In genomic region chr4:144645102-144645469, GRCh38 we compare ENCODE assay signal across 8 cellular contexts. TPM values are rescaled to one million over a fixed set of nuclear protein-coding genes. Genes with fewer than 3 reads are reported as not detected.
A peak's percentile ranks its signal among the peaks of the same experiment; 100 is the strongest.
DNase-seq lines count a peak whose midpoint lies in the region; ATAC-seq, FAIRE-seq and TF ChIP-seq lines count a peak whose summit lies in the region.

No MANE protein-coding gene starts in this region.

- POLR2A ChIA-PET in HepG2 (lab: Yijun Ruan, JAX) (no interaction called here), H1 (lab: Charles Lee; ENCODE audit: partially characterized antibody) (interaction anchor here (0.6 to 1.1 kb wide), 2 partner anchors 8 to 1834 kb away, joined by 3 read pairs; no protein-coding TSS in a partner anchor)

- no peak overlapping the region for H2BK120ac ChIP-seq in H1 (replicated peaks; ENCODE audit: low read depth, low read length)

- CTCF ChIA-PET in HepG2 (lab: Yijun Ruan, JAX; ENCODE audit: low intra/inter-chr PET ratio, low total read pairs) (no interaction called here), H1 (lab: Charles Lee; ENCODE audit: partially characterized antibody) (interaction anchor here (0.8 to 1.4 kb wide), 2 partner anchors 32 to 33 kb away, joined by 3 to 4 read pairs; no protein-coding TSS in a partner anchor)

- no peaks in the 10 kb centered on the region for H3K79me2 ChIP-seq in HepG2 (ENCODE audit: insufficient read depth, low read length)
- H3K79me2 ChIP-seq in H1 (ENCODE audit: control insufficient read depth in 1 of 2, insufficient read depth in 2 of 2, low read length in 2 of 2), result no peaks in the 10 kb centered on the region

- peak overlapping the region; percentile 27 to 54 for H3K27ac ChIP-seq in liver (ENCODE audit: low read depth in 1 of 2, low read length in 2 of 2)
- H3K27ac ChIP-seq in HepG2 (ENCODE audit: extremely low read length, insufficient read depth, low read length), result no peak overlapping the region
- no peak overlapping the region for H3K27ac ChIP-seq in H1 (ENCODE audit: low read depth, low read length)
- H3K27ac ChIP-seq in aorta (ENCODE audit: low read depth in 1 of 2, low read length in 2 of 2), result no peak overlapping the region

- H4K5ac ChIP-seq in H1 (ENCODE audit: insufficient read length, low read depth, low read length), result no peak overlapping the region

- no TSS peak for BruUV-seq in HepG2 (replicated peaks; lab: Mats Ljungman, UMichigan)

- H3K27ac Mint-ChIP-seq in nephron, result no peak overlapping the region

- H3K27me3 Mint-ChIP-seq in nephron (ENCODE audit: low read depth), result peaks cover 48% of the 10 kb centered on the region

- H3K4ac ChIP-seq in H1 (replicated peaks; ENCODE audit: insufficient read length, low read depth, low read length), result no peak overlapping the region

- peaks cover 0 to 16% (median 4%) of the 10 kb centered on the region in 4 donors for H3K27me3 ChIP-seq in liver (ENCODE audit: control insufficient read depth in 4 of 4, insufficient read depth in 4 of 4, low read length in 3 of 4)
- H3K27me3 ChIP-seq in HepG2 (ENCODE audit: control insufficient read depth in 1 of 2, insufficient read depth in 2 of 2, low read length in 2 of 2), result peaks cover 3 to 31% of the 10 kb centered on the region in 2 experiments
- peaks cover 25 to 52% (median 49%) of the 10 kb centered on the region in 4 experiments for H3K27me3 ChIP-seq in H1 (replicated peaks in 1 of 4; ENCODE audit: control insufficient read depth in 3 of 4, extremely low read depth in 1 of 4, insufficient read depth in 3 of 4, low read length in 3 of 4)
- H3K27me3 ChIP-seq in aorta (ENCODE audit: control insufficient read depth in 1 of 2, insufficient read depth in 2 of 2, low read length in 1 of 2), result peaks cover 0 to 1% of the 10 kb centered on the region in 2 donors

- no peak overlapping the region for H2BK15ac ChIP-seq in H1 (ENCODE audit: low read length)

- ATAC-seq in HepG2 (no peak), aorta (ENCODE audit: low FRiP score) (peak; percentile 17)

- no peak overlapping the region for H3K9ac ChIP-seq in liver (ENCODE audit: low read depth in 1 of 2, low read length in 2 of 2)
- H3K9ac ChIP-seq in HepG2 (ENCODE audit: insufficient read depth, low read depth, low read length), result no peak overlapping the region
- H3K9ac ChIP-seq in H1 (replicated peaks in 1 of 4; ENCODE audit: extremely low read depth in 1 of 4, low read depth in 3 of 4, low read length in 3 of 4), result no peak overlapping the region

- H4K91ac ChIP-seq in H1 (replicated peaks; ENCODE audit: insufficient read length, low read length), result no peak overlapping the region

- H2AK5ac ChIP-seq in H1 (ENCODE audit: low read depth, low read length), result no peak overlapping the region

- peak overlapping the region in 1 of 3 donors; percentile 52 for H3K4me3 ChIP-seq in liver (ENCODE audit: low read depth in 1 of 3, low read length in 3 of 3)
- no peak overlapping the region for H3K4me3 ChIP-seq in HepG2 (replicated peaks in 1 of 3; ENCODE audit: insufficient read depth in 1 of 3, low read depth in 2 of 3, low read length in 3 of 3)
- peak overlapping the region in 3 of 4 experiments; percentile 35 to 68 (median 57); a peak in 6 of 8 replicates for H3K4me3 ChIP-seq in H1 (ENCODE audit: extremely low read depth in 1 of 4, insufficient read depth in 2 of 4, low read depth in 3 of 4, low read length in 4 of 4)
- peak overlapping the region in 1 of 2 donors; percentile 60 for H3K4me3 ChIP-seq in aorta (ENCODE audit: low read length in 2 of 2)

- H3K14ac ChIP-seq in H1 (ENCODE audit: insufficient read length), result no peak overlapping the region

- H4K8ac ChIP-seq in H1 (ENCODE audit: extremely low read depth, insufficient read depth, low read length), result no peak overlapping the region

- no peaks in the 10 kb centered on the region for H3K36me3 Mint-ChIP-seq in nephron (ENCODE audit: low read depth)

- H3K79me1 ChIP-seq in H1 (ENCODE audit: low read depth, low read length), result no peaks in the 10 kb centered on the region

- peak overlapping the region; percentile 76 to 84 (median 83) for H3K4me3 Mint-ChIP-seq in nephron

- TF ChIP-seq POLR2A in HepG2 (IDR thresholded peaks at IDR 0.05; ENCODE audit: insufficient read depth in 1 of 2, low read depth in 2 of 2, low read length in 2 of 2) (no peak), H1 (IDR thresholded peaks at IDR 0.05; ENCODE audit: control extremely low read depth in 1 of 2, low read depth in 2 of 2, low read length in 2 of 2) (no peak)

- WGBS in liver, result 23% methylated on average over 22 of the region's 22 CpGs
- 66% methylated on average over 16 of the region's 22 CpGs for WGBS in HepG2 (ENCODE audit: low lambda C conversion rate)
- WGBS in H1 (ENCODE audit: extremely low coverage in 1 of 2, insufficient coverage in 1 of 2, insufficient read length in 1 of 2, insufficient replicate concordance in 2 of 2, low coverage in 1 of 2, low lambda C conversion rate in 2 of 2, missing lambda C conversion rate in 1 of 2), 2 experiments, result 60% methylated on average over 22 of the region's 22 CpGs; no CpG with 5 or more reads in 1 of the 2 experiments
- 20 to 21% methylated on average over 20 to 22 of the region's 22 CpGs for WGBS in aorta, 2 donors

- no peak for TF ChIP-seq EP300 in HepG2 (IDR thresholded peaks at IDR 0.05; ENCODE audit: low read depth in 2 of 2, low read length in 2 of 2)
- TF ChIP-seq EP300 in HepG2 (CRISPR knock-in tag; IDR thresholded peaks at IDR 0.05; ENCODE audit: borderline replicate concordance), result no peak
- TF ChIP-seq EP300 in H1 (IDR thresholded peaks at IDR 0.05; ENCODE audit: borderline replicate concordance in 1 of 2, low read depth in 2 of 2, low read length in 2 of 2), result no peak

- H3K56ac ChIP-seq in H1 (replicated peaks; ENCODE audit: insufficient read length, low read depth, low read length), result no peak overlapping the region

- DNase-seq in HepG2 (ENCODE audit: low spot score), result no peak
- DNase-seq in H1 (ENCODE audit: low read depth in 1 of 2, low spot score in 2 of 2), result no peak
- peak in 1 of 2 donors; percentile 77 for DNase-seq in aorta
- DNase-seq in stimulated activated CD4-positive, alpha-beta T cell treated with anti-CD3 and anti-CD28 coated beads, Interleukin-4, amount 100 ng/mL, for 4 hours, result no peak
- DNase-seq in OCI-M1 (lab: John Stamatoyannopoulos, UW), result no peak
- no peak for DNase-seq in NCI-H187 (lab: John Stamatoyannopoulos, UW)

- no peak for TF ChIP-seq CTCF in liver (IDR thresholded peaks at IDR 0.05; ENCODE audit: low read depth, low read length, missing input control)
- TF ChIP-seq CTCF in HepG2 (CRISPR knock-in tag; IDR thresholded peaks at IDR 0.05), result no peak
- no peak for TF ChIP-seq CTCF in H1 (IDR thresholded peaks at IDR 0.05; ENCODE audit: control extremely low read depth in 1 of 3, insufficient read depth in 1 of 3, low read depth in 1 of 3, low read length in 3 of 3)
- TF ChIP-seq CTCF in nephron (IDR thresholded peaks at IDR 0.05; ENCODE audit: unreplicated experiment in 3 of 3), result no peak

- H3K18ac ChIP-seq in H1 (ENCODE audit: extremely low read depth, low read length), result no peak overlapping the region; the same call in 1 of the 2 replicates

- H4K20me1 ChIP-seq in HepG2 (ENCODE audit: insufficient read depth, low read length) (no peaks in the 10 kb centered on the region), H1 (replicated peaks in 1 of 2; ENCODE audit: control insufficient read depth in 1 of 2, insufficient read depth in 2 of 2, low read length in 2 of 2) (peaks cover 3 to 9% of the 10 kb centered on the region in 2 experiments)

- peaks cover 7% of the 10 kb centered on the region; the same call in 1 of the 2 replicates for H3K23me2 ChIP-seq in H1 (ENCODE audit: low read depth, low read length)

- H2BK12ac ChIP-seq in H1 (ENCODE audit: low read depth, low read length), result 0 out of 2 replicates have a peak overlapping the region, but pooled peaks have one; percentile 68

- FAIRE-seq in HepG2 (lab: Jason Lieb, UNC) (no peak), H1 (lab: Jason Lieb, UNC) (no peak)

- in situ Hi-C loops in HepG2 (cut with HindIII; ENCODE audit: extremely low pct_ligation_motif_present, low pct_unique_long_range_greater_than_20kb), result no loop called here

- H3K36me3 ChIP-seq in liver (ENCODE audit: control insufficient read depth in 4 of 4, insufficient read depth in 3 of 4, low read depth in 1 of 4, low read length in 3 of 4) (no peaks in the 10 kb centered on the region), HepG2 (replicated peaks in 1 of 2; ENCODE audit: control insufficient read depth in 1 of 2, insufficient read depth in 2 of 2, low read length in 2 of 2) (no peaks in the 10 kb centered on the region), H1 (ENCODE audit: control insufficient read depth in 2 of 4, insufficient read depth in 4 of 4, low read length in 3 of 4) (no peaks in the 10 kb centered on the region), aorta (ENCODE audit: control insufficient read depth in 1 of 2, insufficient read depth in 2 of 2, low read length in 1 of 2) (no peaks in the 10 kb centered on the region)

- no peak overlapping the region for H3K4me2 ChIP-seq in HepG2 (ENCODE audit: low read depth, low read length)
- H3K4me2 ChIP-seq in H1 (ENCODE audit: insufficient read depth in 1 of 2, low read depth in 2 of 2, low read length in 2 of 2), result peak overlapping the region; percentile 88 to 98

- H2AFZ ChIP-seq in HepG2 (ENCODE audit: low read length) (no peak overlapping the region), H1 (ENCODE audit: low read length) (no peak overlapping the region)

- H3K23ac ChIP-seq in H1 (ENCODE audit: insufficient read length), result no peak overlapping the region

- H2BK5ac ChIP-seq in H1 (ENCODE audit: low read depth, low read length), result no peak overlapping the region

- H3K4me1 ChIP-seq in liver (ENCODE audit: control insufficient read depth in 4 of 4, insufficient read depth in 4 of 4, low read length in 3 of 4) (peaks cover 0 to 14% (median 7%) of the 10 kb centered on the region in 4 donors), HepG2 (ENCODE audit: insufficient read depth, low read length) (no peaks in the 10 kb centered on the region), H1 (replicated peaks in 1 of 4; ENCODE audit: control insufficient read depth in 3 of 4, insufficient read depth in 4 of 4, low read length in 3 of 4) (peaks cover 4 to 22% (median 12%) of the 10 kb centered on the region in 4 experiments; a peak in 6 of 7 replicates), aorta (ENCODE audit: control insufficient read depth in 1 of 2, insufficient read depth in 2 of 2, low read length in 2 of 2) (no peaks in the 10 kb centered on the region)

- intact Hi-C loops in HepG2 (cut with micrococcal nuclease; ENCODE audit: unreplicated experiment), result no loop called here
- intact Hi-C loops in aorta (cut with DNase I), result no loop called here

- H3K4me1 Mint-ChIP-seq in nephron, result peaks cover 39% of the 10 kb centered on the region

- no peaks in the 10 kb centered on the region for H3K9me3 Mint-ChIP-seq in nephron

- no peak for TF ChIP-seq RAD21 in liver (IDR thresholded peaks at IDR 0.05)
- TF ChIP-seq RAD21 in HepG2 (CRISPR knock-in tag; IDR thresholded peaks at IDR 0.05), result no peak
- TF ChIP-seq RAD21 in H1 (IDR thresholded peaks at IDR 0.05 in 1 of 2, conservative IDR thresholded peaks at IDR 0.05 in 1 of 2; ENCODE audit: low read depth in 2 of 2, low read length in 2 of 2), result no peak

- no peak overlapping the region for H2BK20ac ChIP-seq in H1 (ENCODE audit: low read length)

- H3K9me3 ChIP-seq in liver (ENCODE audit: control insufficient read depth in 4 of 4, low read length in 3 of 4), result no peaks in the 10 kb centered on the region
- no peaks in the 10 kb centered on the region for H3K9me3 ChIP-seq in HepG2 (ENCODE audit: low read length)
- H3K9me3 ChIP-seq in H1 (ENCODE audit: insufficient read depth in 2 of 2, low read depth in 1 of 2, low read length in 1 of 2), result no peaks in the 10 kb centered on the region
- no peaks in the 10 kb centered on the region for H3K9me3 ChIP-seq in aorta (ENCODE audit: control insufficient read depth, low read length)

RNA-seq across cellular contexts. Expression of gene HHIP, which starts 0.9 kb away (rescaled TPM):
- total RNA-seq in liver (10 to 100 TPM in 1 of 2 donors, 1 to 10 TPM in 1; 9.7 to 14.0 TPM), HepG2 (2016; rRNA removed; fragmentation: Illumina TruSeq; extraction: Trizol) (not detected in 2 replicates), aorta (1 to 10 TPM in 1 of 2 donors, under 1 TPM in 1; 0.03 to 1.6 TPM)
- polyA plus RNA-seq in liver (1 to 10 TPM; 3.3 to 3.5 TPM), HepG2 (2011; rRNA removed) (not detected in 2 replicates), H1 (2011; rRNA removed) (0.05 and 0.28 TPM in 2 replicates), aorta (under 1 TPM in 1 of 2 donors, not detected in 1; 0.03 TPM)
- not detected in 2 replicates for total RNA-seq in HepG2 (2016; cell fraction: cytosol; rRNA removed; fragmentation: Illumina TruSeq; extraction: Trizol; ENCODE audit: low read depth)
- total RNA-seq in HepG2 (2016; cell fraction: insoluble cytoplasmic fraction; rRNA removed; fragmentation: Illumina TruSeq; extraction: Trizol), result not detected in 2 replicates
- not detected in 2 replicates for total RNA-seq in HepG2 (2016; cell fraction: membrane; rRNA removed; fragmentation: Illumina TruSeq; extraction: Trizol)
- total RNA-seq in HepG2 (2016; cell fraction: nucleus; rRNA removed; fragmentation: Illumina TruSeq; extraction: Trizol), result not detected in 2 replicates
- not detected in 2 replicates for polyA plus RNA-seq in HepG2 (2011; cell fraction: cytosol; rRNA removed)
- not detected in 2 replicates for polyA plus RNA-seq in HepG2 (2011; cell fraction: nucleus; rRNA removed)
- polyA plus RNA-seq in HepG2 (2012), result 0.09 TPM in 1 of 2 replicates, not detected in the other
- polyA plus RNA-seq in HepG2 (2016; cell fraction: cytosol; fragmentation: Illumina TruSeq; extraction: Trizol; ENCODE audit: low read depth), result not detected in 2 replicates
- not detected in 2 replicates for polyA plus RNA-seq in HepG2 (2016; cell fraction: insoluble cytoplasmic fraction; fragmentation: Illumina TruSeq; extraction: Trizol; ENCODE audit: low read depth)
- not detected in 2 replicates for polyA plus RNA-seq in HepG2 (2016; cell fraction: membrane; fragmentation: Illumina TruSeq; extraction: Trizol; ENCODE audit: low read depth)
- polyA plus RNA-seq in HepG2 (2016; cell fraction: nucleus; fragmentation: Illumina TruSeq; extraction: Trizol; ENCODE audit: insufficient read depth, low read depth), result not detected in 2 replicates
- polyA minus RNA-seq in HepG2 (2011; rRNA and poly(A)+ RNA removed; ENCODE audit: low replicate concordance), result not detected in 2 replicates
- polyA minus RNA-seq in HepG2 (2011; cell fraction: cytosol; rRNA and poly(A)+ RNA removed), result not detected in 2 replicates
- polyA minus RNA-seq in HepG2 (2011; cell fraction: nucleus; rRNA and poly(A)+ RNA removed), result not detected in 2 replicates
- total RNA-seq in H1 (2021; fragmentation: NEBNext Ultra II Directional; extraction: Animal tissue kit (Norgen Biotek cat#: 25700)), result 0.84 and 1.3 TPM in 2 replicates
- polyA plus RNA-seq in H1 (2011; cell fraction: cytosol; rRNA removed), result 0.40 TPM
- 0.19 TPM for polyA plus RNA-seq in H1 (2011; cell fraction: nucleus; rRNA removed)
- 0.16 to 0.47 TPM (median 0.21 TPM) in 4 replicates for polyA plus RNA-seq in H1 (2012, experiment 1 of 2)
- 0.14 TPM for polyA plus RNA-seq in H1 (2012, experiment 2 of 2)
- polyA plus RNA-seq in H1 (2013, experiment 1 of 2), result 0.22 TPM
- polyA plus RNA-seq in H1 (2013, experiment 2 of 2), result 0.15 TPM
- under 0.01 and 0.10 TPM in 2 replicates for polyA minus RNA-seq in H1 (2011; rRNA and poly(A)+ RNA removed)
- not detected for polyA minus RNA-seq in H1 (2011; cell fraction: cytosol; rRNA and poly(A)+ RNA removed)
- 0.50 TPM for polyA minus RNA-seq in H1 (2011; cell fraction: nucleus; rRNA and poly(A)+ RNA removed)

Comparison
In these comparisons a context has a peak if more than half of its experiments do, and no peak if none do; other contexts are left out.
1. H3K27ac ChIP-seq: peak in liver (2 of 2); none in HepG2 (single experiment), H1 (single experiment) and aorta (0 of 2).
2. H3K4me3 ChIP-seq: peak in H1 (3 of 4); none in HepG2 (0 of 3).